Comparison of ENCODE assay signal across 1 cellular context in the genomic region with DNA sequence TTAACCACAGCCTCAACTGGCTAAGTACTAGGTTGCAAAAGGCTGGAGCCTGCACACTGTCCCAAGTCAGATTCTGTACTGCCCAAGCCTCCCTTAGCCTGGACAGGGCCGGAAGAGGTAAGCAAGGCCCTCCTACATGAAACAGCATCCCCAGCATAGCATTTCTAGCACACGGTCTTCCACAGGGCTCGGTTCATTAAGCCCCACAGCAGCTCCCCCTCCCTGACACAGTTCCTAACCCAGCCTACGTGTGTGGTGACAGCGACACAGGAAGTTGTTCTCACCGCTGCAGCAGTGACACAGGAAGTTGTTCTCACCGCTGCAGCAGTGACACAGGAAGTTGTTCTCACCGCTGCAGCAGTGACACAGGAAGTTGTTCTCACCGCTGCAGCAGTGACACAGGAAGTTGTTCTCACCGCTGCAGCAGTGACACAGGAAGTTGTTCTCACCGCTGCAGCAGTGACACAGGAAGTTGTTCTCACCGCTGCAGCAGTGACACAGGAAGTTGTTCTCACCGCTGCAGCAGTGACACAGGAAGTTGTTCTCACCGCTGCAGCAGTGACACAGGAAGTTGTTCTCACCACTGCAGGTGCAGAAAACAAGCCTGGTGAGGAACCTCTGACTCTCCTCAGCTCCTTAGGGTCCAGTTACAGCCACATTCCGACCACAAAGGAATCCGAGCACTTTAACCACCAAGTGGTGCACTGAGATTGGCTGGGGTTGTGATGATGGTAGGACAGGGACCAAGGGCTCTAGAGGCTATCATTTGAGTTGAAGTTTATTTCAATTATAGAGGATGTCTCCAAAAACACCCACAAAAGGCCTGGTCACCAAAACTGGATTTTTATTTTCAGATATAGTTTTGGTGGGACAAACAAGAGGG.
TF ChIP-seq lines count a peak whose summit lies in the region.

No MANE protein-coding gene starts in this region.

TF ChIP-seq in GM12878, 131 proteins besides CTCF, POLR2A, EP300 and RAD21:
- TF ChIP-seq HCFC1 (IDR thresholded peaks at IDR 0.05; ENCODE audit: low read length) (peak; percentile 46), NR2C1 (IDR thresholded peaks at IDR 0.05) (peak; percentile 89), GABPA (IDR thresholded peaks at IDR 0.05; ENCODE audit: low read depth) (peak; percentile 97), NR2C2 (IDR thresholded peaks at IDR 0.05; ENCODE audit: borderline replicate concordance, control insufficient read depth, insufficient read length, low read depth) (peak; percentile 92), TBL1XR1 (IDR thresholded peaks at IDR 0.05; ENCODE audit: low read depth, low read length) (peak; percentile 61; the same call in 1 of the 2 replicates), CBX5 (IDR thresholded peaks at IDR 0.05; ENCODE audit: low read depth) (peak; percentile 96)
- TF ChIP-seq, protein P1, sequence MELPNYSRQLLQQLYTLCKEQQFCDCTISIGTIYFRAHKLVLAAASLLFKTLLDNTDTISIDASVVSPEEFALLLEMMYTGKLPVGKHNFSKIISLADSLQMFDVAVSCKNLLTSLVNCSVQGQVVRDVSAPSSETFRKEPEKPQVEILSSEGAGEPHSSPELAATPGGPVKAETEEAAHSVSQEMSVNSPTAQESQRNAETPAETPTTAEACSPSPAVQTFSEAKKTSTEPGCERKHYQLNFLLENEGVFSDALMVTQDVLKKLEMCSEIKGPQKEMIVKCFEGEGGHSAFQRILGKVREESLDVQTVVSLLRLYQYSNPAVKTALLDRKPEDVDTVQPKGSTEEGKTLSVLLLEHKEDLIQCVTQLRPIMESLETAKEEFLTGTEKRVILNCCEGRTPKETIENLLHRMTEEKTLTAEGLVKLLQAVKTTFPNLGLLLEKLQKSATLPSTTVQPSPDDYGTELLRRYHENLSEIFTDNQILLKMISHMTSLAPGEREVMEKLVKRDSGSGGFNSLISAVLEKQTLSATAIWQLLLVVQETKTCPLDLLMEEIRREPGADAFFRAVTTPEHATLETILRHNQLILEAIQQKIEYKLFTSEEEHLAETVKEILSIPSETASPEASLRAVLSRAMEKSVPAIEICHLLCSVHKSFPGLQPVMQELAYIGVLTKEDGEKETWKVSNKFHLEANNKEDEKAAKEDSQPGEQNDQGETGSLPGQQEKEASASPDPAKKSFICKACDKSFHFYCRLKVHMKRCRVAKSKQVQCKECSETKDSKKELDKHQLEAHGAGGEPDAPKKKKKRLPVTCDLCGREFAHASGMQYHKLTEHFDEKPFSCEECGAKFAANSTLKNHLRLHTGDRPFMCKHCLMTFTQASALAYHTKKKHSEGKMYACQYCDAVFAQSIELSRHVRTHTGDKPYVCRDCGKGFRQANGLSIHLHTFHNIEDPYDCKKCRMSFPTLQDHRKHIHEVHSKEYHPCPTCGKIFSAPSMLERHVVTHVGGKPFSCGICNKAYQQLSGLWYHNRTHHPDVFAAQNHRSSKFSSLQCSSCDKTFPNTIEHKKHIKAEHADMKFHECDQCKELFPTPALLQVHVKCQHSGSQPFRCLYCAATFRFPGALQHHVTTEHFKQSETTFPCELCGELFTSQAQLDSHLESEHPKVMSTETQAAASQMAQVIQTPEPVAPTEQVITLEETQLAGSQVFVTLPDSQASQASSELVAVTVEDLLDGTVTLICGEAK (IDR thresholded peaks at IDR 0.05; ENCODE audit: borderline replicate concordance) = peak; percentile 81
